In the genomic region with DNA sequence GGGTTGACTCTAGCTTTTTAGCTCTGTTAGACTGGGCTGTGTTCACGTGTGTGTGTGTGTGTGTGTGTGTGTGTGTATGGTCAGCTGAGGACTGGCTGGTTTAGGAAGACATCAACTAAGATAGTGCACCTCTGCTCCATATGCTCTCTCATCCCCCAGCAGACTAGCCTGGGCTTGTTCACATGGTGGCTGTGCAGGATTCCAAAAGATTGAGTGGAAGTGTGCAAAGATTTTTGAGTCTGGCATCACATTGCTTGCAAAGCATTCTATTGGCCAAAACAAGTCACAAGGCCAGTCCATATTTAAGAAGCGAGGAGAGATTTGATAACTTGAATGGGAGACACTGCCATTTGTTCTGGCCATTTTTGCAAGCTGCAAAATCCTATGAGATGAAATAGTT, we compare ENCODE assay signal across 28 cellular contexts.
"Had no signal": no experiment of that assay in that cellular context is flagged by ENCODE, and none has a peak within 500 bp of the region (broad histone marks: within the 10 kb centered on the region; RNA-seq: fewer than 3 reads in every experiment).

No MANE protein-coding gene starts in this region.

- H3K27me3 Mint-ChIP-seq: activated B cell treated with CpG ODN at 0.5 μM for 24 hours; activated CD8-positive, alpha-beta T cell treated with anti-CD3 and anti-CD28 coated beads for 36 hours; activated naive CD4-positive, alpha-beta T cell treated with anti-CD3 and anti-CD28 coated beads, Interleukin-2, amount 10 ng/mL, durations not matched to agents 7 days and 5 days; activated naive CD8-positive, alpha-beta T cell treated with anti-CD3 and anti-CD28 coated beads, Interleukin-2, amount 10 ng/mL, durations not matched to agents 7 days and 5 days had no signal

- H3K4me3 ChIP-seq: cardiac muscle cell, colonic mucosa, esophagus muscularis mucosa, gastroesophageal sphincter, heart right ventricle had no signal

- H3K27me3 ChIP-seq: brain microvascular endothelial cell, cardiac muscle cell, colonic mucosa, esophagus muscularis mucosa, gastroesophageal sphincter, heart right ventricle had no signal

- H3K4me1 ChIP-seq: colonic mucosa, esophagus muscularis mucosa, gastroesophageal sphincter had no signal

- DNase-seq: activated B cell treated with CpG ODN at 0.5 μM for 24 hours; activated CD4-positive, alpha-beta T cell treated with anti-CD3 and anti-CD28 coated beads for 48 hours; activated CD4-positive, alpha-beta T cell treated with anti-CD3 and anti-CD28 coated beads, Interleukin-2, amount 50 U/mL, for 1 hour; activated CD4-positive, alpha-beta T cell treated with anti-CD3 and anti-CD28 coated beads, Interleukin-2, amount 50 U/mL, for 48 hours; activated CD8-positive, alpha-beta memory T cell treated with anti-CD3 and anti-CD28 coated beads for 24 hours; activated CD8-positive, alpha-beta T cell treated with anti-CD3 and anti-CD28 coated beads for 36 hours; activated gamma-delta T cell; activated naive CD4-positive, alpha-beta T cell; activated naive CD4-positive, alpha-beta T cell treated with anti-CD3 and anti-CD28 coated beads, Interleukin-2, amount 10 ng/mL, durations not matched to agents 7 days and 5 days; activated naive CD8-positive, alpha-beta T cell treated with anti-CD3 and anti-CD28 coated beads, Interleukin-2, amount 10 ng/mL, durations not matched to agents 7 days and 5 days; activated T-cell treated with anti-CD3 and anti-CD28 coated beads, Interleukin-2, amount 50 U/mL, for 4 hours; brain microvascular endothelial cell; central memory CD4-positive, alpha-beta T cell; cerebellar nuclear complex; colonic mucosa; effector CD8-positive, alpha-beta T cell; erythroblast; foreskin melanocyte; heart right ventricle; T-helper 2 cell had no signal

- H3K4me1 Mint-ChIP-seq: activated B cell treated with CpG ODN at 0.5 μM for 24 hours; activated naive CD4-positive, alpha-beta T cell treated with anti-CD3 and anti-CD28 coated beads, Interleukin-2, amount 10 ng/mL, durations not matched to agents 7 days and 5 days; activated naive CD8-positive, alpha-beta T cell treated with anti-CD3 and anti-CD28 coated beads, Interleukin-2, amount 10 ng/mL, durations not matched to agents 7 days and 5 days had no signal

- H3K27ac ChIP-seq: brain microvascular endothelial cell, cardiac muscle cell, colonic mucosa, esophagus muscularis mucosa, gastroesophageal sphincter, heart right ventricle, VCaP had no signal

- H3K36me3 Mint-ChIP-seq: activated naive CD4-positive, alpha-beta T cell treated with anti-CD3 and anti-CD28 coated beads, Interleukin-2, amount 10 ng/mL, durations not matched to agents 7 days and 5 days; activated naive CD4-positive, alpha-beta T cell treated with anti-CD3 and anti-CD28 coated beads, Interleukin-2, amount 50 U/mL, for 72 hours; activated naive CD8-positive, alpha-beta T cell treated with anti-CD3 and anti-CD28 coated beads, Interleukin-2, amount 10 ng/mL, durations not matched to agents 7 days and 5 days had no signal

- FAIRE-seq: astrocyte, endometrium had no signal

- H3K9me3 Mint-ChIP-seq: activated B cell treated with CpG ODN at 0.5 μM for 24 hours; activated CD8-positive, alpha-beta T cell treated with anti-CD3 and anti-CD28 coated beads for 36 hours; activated naive CD4-positive, alpha-beta T cell treated with anti-CD3 and anti-CD28 coated beads, Interleukin-2, amount 10 ng/mL, durations not matched to agents 7 days and 5 days; activated naive CD8-positive, alpha-beta T cell treated with anti-CD3 and anti-CD28 coated beads, Interleukin-2, amount 10 ng/mL, durations not matched to agents 7 days and 5 days had no signal

- ATAC-seq: activated CD4-positive, CD25-positive, alpha-beta regulatory T cell treated with anti-CD3 and anti-CD28 coated beads, Interleukin-2, amount 50 U/mL, for 24 hours; activated CD8-positive, alpha-beta T cell treated with anti-CD3 and anti-CD28 coated beads for 36 hours; activated naive CD4-positive, alpha-beta T cell treated with anti-CD3 and anti-CD28 coated beads, Interleukin-2, amount 50 U/mL, for 72 hours; activated T-cell treated with anti-CD3 and anti-CD28 coated beads, Interleukin-2, amount 50 U/mL, for 4 hours; gastroesophageal sphincter; heart right ventricle had no signal

- H3K36me3 ChIP-seq: brain microvascular endothelial cell, cardiac muscle cell, colonic mucosa, esophagus muscularis mucosa, gastroesophageal sphincter, heart right ventricle had no signal

- H3K27ac Mint-ChIP-seq: activated B cell treated with CpG ODN at 0.5 μM for 24 hours; activated CD8-positive, alpha-beta T cell treated with anti-CD3 and anti-CD28 coated beads for 36 hours; activated naive CD4-positive, alpha-beta T cell treated with anti-CD3 and anti-CD28 coated beads, Interleukin-2, amount 10 ng/mL, durations not matched to agents 7 days and 5 days; activated naive CD4-positive, alpha-beta T cell treated with anti-CD3 and anti-CD28 coated beads, Interleukin-2, amount 50 U/mL, for 72 hours; activated naive CD8-positive, alpha-beta T cell treated with anti-CD3 and anti-CD28 coated beads, Interleukin-2, amount 10 ng/mL, durations not matched to agents 7 days and 5 days had no signal

- H3K4me3 Mint-ChIP-seq: activated B cell treated with CpG ODN at 0.5 μM for 24 hours; activated CD8-positive, alpha-beta T cell treated with anti-CD3 and anti-CD28 coated beads for 36 hours; activated naive CD4-positive, alpha-beta T cell treated with anti-CD3 and anti-CD28 coated beads, Interleukin-2, amount 10 ng/mL, durations not matched to agents 7 days and 5 days; activated naive CD8-positive, alpha-beta T cell treated with anti-CD3 and anti-CD28 coated beads, Interleukin-2, amount 10 ng/mL, durations not matched to agents 7 days and 5 days; activated T-cell treated with anti-CD3 and anti-CD28 coated beads, Interleukin-2, amount 50 U/mL, for 4 hours had no signal
